In genomic region chr5:31232273-31232888, GRCh38 we compare ENCODE assay signal across 9 cellular contexts. TPM values are rescaled to one million over a fixed set of nuclear protein-coding genes. Genes with fewer than 3 reads are reported as not detected.
DNase-seq lines count a peak whose midpoint lies in the region; ATAC-seq and TF ChIP-seq lines count a peak whose summit lies in the region.
"Had no signal": no experiment of that assay in that cellular context is flagged by ENCODE, and none has a peak within 500 bp of the region (broad histone marks: within the 10 kb centered on the region; RNA-seq: fewer than 3 reads in every experiment).

No MANE protein-coding gene starts in this region.

- H3K27me3 Mint-ChIP-seq in activated T-cell treated with anti-CD3 and anti-CD28 coated beads, Interleukin-2, amount 50 U/mL, for 24 hours: no peaks in the 10 kb centered on the region
- H3K27me3 Mint-ChIP-seq: IgD-negative memory B cell had no signal

- in situ Hi-C loops in astrocyte of the cerebellum (cut with HindIII; ENCODE audit: low sequenced_read_pairs): loop anchor here (25.0 kb wide), 1 partner anchor 1195 kb away; no protein-coding TSS in a partner anchor

- intact Hi-C loops in uterus (cut with DNase I; ENCODE audit: low total_unique reads): no loop called here

- TF ChIP-seq CTCF in astrocyte of the cerebellum (IDR thresholded peaks at IDR 0.05; ENCODE audit: low read depth, low read length, missing control alignments) (peak; percentile 83), uterus (IDR thresholded peaks at IDR 0.05) (peak; percentile 25 to 41 (median 32))

- H3K9me3 Mint-ChIP-seq in activated T-cell treated with anti-CD3 and anti-CD28 coated beads, Interleukin-2, amount 50 U/mL, for 24 hours: peaks cover 2% of the 10 kb centered on the region

- peak; percentile 24 to 27 for DNase-seq in AML-193 (lab: John Stamatoyannopoulos, UW)
- peak; percentile 34 for DNase-seq in NCI-H2227 (lab: John Stamatoyannopoulos, UW; ENCODE audit: unreplicated experiment)
- DNase-seq in astrocyte of the cerebellum (ENCODE audit: low read depth): peak; percentile 50
- peak; percentile 79 for DNase-seq in inferior parietal cortex (ENCODE audit: extremely low spot score)
- no peak for DNase-seq in uterus
- no peak for DNase-seq in activated T-cell treated with anti-CD3 and anti-CD28 coated beads, Interleukin-2, amount 50 U/mL, for 24 hours

- no peaks in the 10 kb centered on the region for H3K9me3 ChIP-seq in uterus

- no peaks in the 10 kb centered on the region for H3K4me1 ChIP-seq in uterus

- no peaks in the 10 kb centered on the region for H3K36me3 ChIP-seq in uterus

- no peaks in the 10 kb centered on the region for H3K36me3 Mint-ChIP-seq in activated T-cell treated with anti-CD3 and anti-CD28 coated beads, Interleukin-2, amount 50 U/mL, for 24 hours (ENCODE audit: low read depth)
- H3K36me3 Mint-ChIP-seq: IgD-negative memory B cell had no signal

- no peak overlapping the region for H3K27ac Mint-ChIP-seq in activated T-cell treated with anti-CD3 and anti-CD28 coated beads, Interleukin-2, amount 50 U/mL, for 24 hours
- H3K27ac Mint-ChIP-seq: IgD-negative memory B cell had no signal

- no peak for TF ChIP-seq POLR2A in uterus (IDR thresholded peaks at IDR 0.05)

- no peak overlapping the region for H3K4me3 Mint-ChIP-seq in activated T-cell treated with anti-CD3 and anti-CD28 coated beads, Interleukin-2, amount 50 U/mL, for 24 hours
- H3K4me3 Mint-ChIP-seq: IgD-negative memory B cell had no signal

- H3K27ac ChIP-seq in uterus: no peak overlapping the region

- H3K4me3 ChIP-seq in astrocyte of the cerebellum (ENCODE audit: low read depth, low read length): no peak overlapping the region
- no peak overlapping the region for H3K4me3 ChIP-seq in uterus

- ATAC-seq in GM18519 (IDR thresholded peaks at IDR 0.05; ENCODE audit: low FRiP score, unreplicated experiment): peak; percentile 87
- ATAC-seq in HG03095 (IDR thresholded peaks at IDR 0.05; ENCODE audit: unreplicated experiment): peak; percentile 72

- no peaks in the 10 kb centered on the region for H3K4me1 Mint-ChIP-seq in activated T-cell treated with anti-CD3 and anti-CD28 coated beads, Interleukin-2, amount 50 U/mL, for 24 hours (ENCODE audit: low read depth)
- H3K4me1 Mint-ChIP-seq: IgD-negative memory B cell had no signal

- H3K27me3 ChIP-seq in uterus: no peaks in the 10 kb centered on the region

RNA-seq across cellular contexts. Expression of gene CDH6, which starts 38.9 kb away (rescaled TPM):
- 10 to 100 TPM in 1 of 4 donors, 1 to 10 TPM in 3; 2.1 to 23.4 (median 7.0) TPM for total RNA-seq in uterus

Comparison
In these comparisons a context has a peak if more than half of its experiments do, and no peak if none do; other contexts are left out.
1. DNase-seq: peak in AML-193 (2 of 2), NCI-H2227 (single experiment), astrocyte of the cerebellum (single experiment) and inferior parietal cortex (single experiment); none in uterus (0 of 2) and activated T-cell treated with anti-CD3 and anti-CD28 coated beads, Interleukin-2, amount 50 U/mL, for 24 hours (single experiment).